ENCODE assay signal across 8 cellular contexts in the genomic region with DNA sequence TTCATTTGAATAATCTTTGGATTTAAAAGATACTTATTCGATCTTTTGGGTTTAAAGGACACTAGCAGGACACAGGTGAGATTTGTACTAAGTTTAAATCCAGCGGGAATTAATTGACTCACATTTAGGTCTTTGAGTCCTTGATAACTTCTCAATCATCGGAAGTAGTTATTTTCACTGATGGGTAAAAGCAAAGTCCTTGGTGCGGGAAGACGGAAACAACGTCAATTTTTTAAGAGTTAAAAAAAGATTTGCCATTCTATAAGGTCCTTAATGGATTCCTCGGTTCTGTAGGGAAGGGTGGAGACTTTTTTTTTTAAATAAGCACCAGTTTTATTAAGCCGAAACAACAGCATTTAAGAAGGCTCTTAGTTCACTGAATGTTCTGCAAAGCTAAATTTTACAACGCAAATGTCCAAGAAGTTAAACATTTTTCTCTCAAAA. TPM values are rescaled to one million over a fixed set of nuclear protein-coding genes. Genes with fewer than 3 reads are reported as not detected.
DNase-seq lines count a peak whose midpoint lies in the region; ATAC-seq and TF ChIP-seq lines count a peak whose summit lies in the region.

No MANE protein-coding gene starts in this region.

- peak overlapping the region; percentile 99 for H3K27ac ChIP-seq in CD8-positive, alpha-beta T cell (ENCODE audit: low read depth, low read length)
- peak overlapping the region; percentile 90 for H3K27ac ChIP-seq in smooth muscle cell (ENCODE audit: low read depth)

- peaks cover 31% of the 10 kb centered on the region for H4K20me1 ChIP-seq in smooth muscle cell (ENCODE audit: low read depth)

- peaks cover 35% of the 10 kb centered on the region for H3K4me1 Mint-ChIP-seq in CD8-positive, alpha-beta T cell (ENCODE audit: low read depth)

- peak overlapping the region; percentile 99 for H3K27ac Mint-ChIP-seq in CD8-positive, alpha-beta T cell

- no peaks in the 10 kb centered on the region for H3K27me3 ChIP-seq in CD8-positive, alpha-beta T cell (ENCODE audit: insufficient read depth, low read length)
- H3K27me3 ChIP-seq in smooth muscle cell (ENCODE audit: low read depth) = no peaks in the 10 kb centered on the region

- ATAC-seq in CD8-positive, alpha-beta T cell = peak; percentile 1
- ATAC-seq in GM21529 (IDR thresholded peaks at IDR 0.05; ENCODE audit: unreplicated experiment) (peak; percentile 14), HG03571 (IDR thresholded peaks at IDR 0.05; ENCODE audit: unreplicated experiment) (no peak)

- CTCF ChIA-PET in CD8-positive, alpha-beta T cell (lab: Charles Lee) = interaction anchor here (0.9 to 7.8 kb wide), 17 partner anchors 20 to 507 kb away, joined by 3 to 66 read pairs (median 7); no protein-coding TSS in a partner anchor

- POLR2A ChIA-PET in CD8-positive, alpha-beta T cell (lab: Charles Lee) = interaction anchor here (0.8 to 15.2 kb wide), 24 partner anchors 10 to 512 kb away, joined by 3 to 559 read pairs (median 6); no protein-coding TSS in a partner anchor

- WGBS in smooth muscle cell (ENCODE audit: low lambda C conversion rate) = 29% methylated on average over 9 of the region's 9 CpGs

- H3K9ac ChIP-seq in smooth muscle cell (ENCODE audit: low read depth) = peak overlapping the region; percentile 92

- no peak for TF ChIP-seq CTCF in CD8-positive, alpha-beta T cell (IDR thresholded peaks at IDR 0.05)
- TF ChIP-seq CTCF in epithelial cell of esophagus (IDR thresholded peaks at IDR 0.05; ENCODE audit: insufficient read depth, low read depth, low read length, missing control alignments) (no peak), smooth muscle cell (IDR thresholded peaks at IDR 0.05; ENCODE audit: borderline replicate concordance, insufficient read depth, poor library complexity, severe bottlenecking) (no peak)

- no peaks in the 10 kb centered on the region for H3K27me3 Mint-ChIP-seq in CD8-positive, alpha-beta T cell (ENCODE audit: low read depth)

- peak overlapping the region; percentile 96 for H3K4me3 Mint-ChIP-seq in CD8-positive, alpha-beta T cell

- intact Hi-C loops in CD8-positive, alpha-beta T cell (cut with DNase I, micrococcal nuclease) = loop anchor here (1.0 to 10.0 kb wide), 6 partner anchors 23 to 1213 kb away; no protein-coding TSS in a partner anchor

- H3K36me3 Mint-ChIP-seq in CD8-positive, alpha-beta T cell = peaks cover 47% of the 10 kb centered on the region

- H3K4me3 ChIP-seq in CD8-positive, alpha-beta T cell (ENCODE audit: low read depth, low read length) = peak overlapping the region; percentile 77
- H3K4me3 ChIP-seq in epithelial cell of esophagus (ENCODE audit: low read length) (no peak overlapping the region), smooth muscle cell (peak overlapping the region; percentile 98)

- peaks cover 34% of the 10 kb centered on the region for H3K4me1 ChIP-seq in CD8-positive, alpha-beta T cell (ENCODE audit: insufficient read depth, low read length)
- H3K4me1 ChIP-seq in smooth muscle cell (ENCODE audit: low read depth) = peaks cover 34% of the 10 kb centered on the region

- H3K9me3 Mint-ChIP-seq in CD8-positive, alpha-beta T cell = no peaks in the 10 kb centered on the region

- peaks cover 22% of the 10 kb centered on the region for H3K36me3 ChIP-seq in CD8-positive, alpha-beta T cell (ENCODE audit: insufficient read depth, low read length)
- H3K36me3 ChIP-seq in smooth muscle cell (ENCODE audit: low read depth) = no peaks in the 10 kb centered on the region

- no peak overlapping the region for H2AFZ ChIP-seq in smooth muscle cell (ENCODE audit: low read depth)

- peaks cover 37% of the 10 kb centered on the region for H3F3A ChIP-seq in smooth muscle cell (ENCODE audit: low read depth)

- peak overlapping the region; percentile 86 for H3K4me2 ChIP-seq in smooth muscle cell

- no peaks in the 10 kb centered on the region for H3K9me3 ChIP-seq in CD8-positive, alpha-beta T cell (ENCODE audit: low read length)
- H3K9me3 ChIP-seq in smooth muscle cell (replicated peaks; ENCODE audit: low read depth) = no peaks in the 10 kb centered on the region

- H3K79me2 ChIP-seq in smooth muscle cell (ENCODE audit: low read depth) = peaks cover 36% of the 10 kb centered on the region

- no peak for DNase-seq in CD8-positive, alpha-beta T cell
- peak; percentile 33 for DNase-seq in NCI-H69 (lab: John Stamatoyannopoulos, UW)
- peak; percentile 27 for DNase-seq in epithelial cell of esophagus (ENCODE audit: low read depth)
- no peak for DNase-seq in smooth muscle cell (lab: John Stamatoyannopoulos, UW; ENCODE audit: unreplicated experiment)
- DNase-seq in SK-N-DZ (ENCODE audit: low spot score) = no peak
- no peak for DNase-seq in dedifferentiated amniotic fluid mesenchymal stem cell (ENCODE audit: extremely low spot score)

RNA-seq across cellular contexts. Expression of a gene that starts 2.9 kb away (rescaled TPM):
- total RNA-seq in CD8-positive, alpha-beta T cell = 1,000 to 10,000 TPM; 2,374 to 2,465 TPM
- total RNA-seq in smooth muscle cell = 9,386 and 9,721 TPM in 2 replicates
- 11,762 and 12,637 TPM in 2 replicates for polyA plus RNA-seq in smooth muscle cell
- polyA plus RNA-seq in SK-N-DZ (2014; cell fraction: cytosol; rRNA removed) = 1,181 and 1,320 TPM in 2 replicates
- 393 and 471 TPM in 2 replicates for polyA plus RNA-seq in SK-N-DZ (2014; cell fraction: nucleus; rRNA removed)

Comparison
In these comparisons a context has a peak if more than half of its experiments do, and no peak if none do; other contexts are left out.
1. DNase-seq: peak in NCI-H69 (single experiment) and epithelial cell of esophagus (single experiment); none in CD8-positive, alpha-beta T cell (0 of 7), smooth muscle cell (single experiment), SK-N-DZ (single experiment) and dedifferentiated amniotic fluid mesenchymal stem cell (single experiment).